ENCODE assay signal across 8 cellular contexts in genomic region chr1:153963030-153963849, GRCh38. TPM values are rescaled to one million over a fixed set of nuclear protein-coding genes. Genes with fewer than 3 reads are reported as not detected.
DNase-seq lines count a peak whose midpoint lies in the region; ATAC-seq and TF ChIP-seq lines count a peak whose summit lies in the region.

Gene SLC39A1 (minus strand): TSS chr1:153963537. CDS start chr1:153962715, 822 bp downstream.

- peak; percentile 32 for ATAC-seq in HG03378 (IDR thresholded peaks at IDR 0.05; ENCODE audit: unreplicated experiment)
- peak; percentile 55 to 57 for ATAC-seq in activated CD4-positive, CD25-positive, alpha-beta regulatory T cell treated with anti-CD3 and anti-CD28 coated beads, Interleukin-2, amount 50 U/mL, for 24 hours

- in situ Hi-C loops in GM18951 (cut with MboI; ENCODE audit: low sequenced_read_pairs, unreplicated experiment), result no loop called here

- H3K27me3 ChIP-seq in AG04450 (ENCODE audit: control insufficient read depth, insufficient read depth, low read length), result no peaks in the 10 kb centered on the region

- TF ChIP-seq POLR2A in GM18951 (IDR thresholded peaks at IDR 0.05; ENCODE audit: extremely low read depth, insufficient read depth, insufficient read length), result peak; percentile 84

- H3K27ac ChIP-seq in AG04450 (ENCODE audit: low read depth, low read length), result peak within 1 kb of the TSS; percentile 84

- CTCF ChIA-PET in AG04450 (lab: Charles Lee), result interaction anchor here (1.2 to 2.0 kb wide), 3 partner anchors 16 to 23 kb away, joined by 5 to 9 read pairs (median 9); partner anchors contain the start of genes DENND4B and RAB13

- peak; percentile 88 for DNase-seq in AG04450 (ENCODE audit: low read depth, low spot score)
- peak; percentile 94 for DNase-seq in NCI-H510A (lab: John Stamatoyannopoulos, UW)
- DNase-seq in central memory CD4-positive, alpha-beta T cell, result peak; percentile 90
- DNase-seq in islet precursor cell, result peak; percentile 100
- DNase-seq in stimulated activated CD4-positive, alpha-beta T cell treated with anti-CD3 and anti-CD28 coated beads, Interleukin-12 subunit alpha, Interleukin-12 subunit beta, amount 100 ng/mL, for 4 hours, result peak; percentile 94

- POLR2A ChIA-PET in AG04450 (lab: Yijun Ruan, JAX), result interaction anchor here (0.5 to 3.3 kb wide), 9 partner anchors 14 to 336 kb away, joined by 3 to 26 read pairs (median 5); partner anchors contain the start of genes DENND4B, JTB, RAB13 and RPS27

- no peak for TF ChIP-seq CTCF in AG04450 (IDR thresholded peaks at IDR 0.05; ENCODE audit: low read depth, low read length)

- no peaks in the 10 kb centered on the region; the same call in 1 of the 2 replicates for H3K9me3 ChIP-seq in AG04450 (ENCODE audit: control insufficient read depth, insufficient read depth, low read length)

- peak within 1 kb of the TSS; percentile 90 for H3K4me3 ChIP-seq in AG04450 (ENCODE audit: low read depth, low read length)

RNA-seq across cellular contexts. Expression of gene SLC39A1, which starts in this region (rescaled TPM):
- polyA plus RNA-seq in AG04450 (2011; rRNA removed), result 84.0 and 98.6 TPM in 2 replicates
- 56.2 and 69.9 TPM in 2 replicates for polyA minus RNA-seq in AG04450 (2011; rRNA and poly(A)+ RNA removed)

Comparison
In these comparisons a context has a peak if more than half of its experiments do, and no peak if none do; other contexts are left out.
1. Peak in every context shown above with its lines: DNase-seq, ATAC-seq, H3K4me3 ChIP-seq and H3K27ac ChIP-seq.